ENCODE assay signal across 8 cellular contexts in the genomic region with DNA sequence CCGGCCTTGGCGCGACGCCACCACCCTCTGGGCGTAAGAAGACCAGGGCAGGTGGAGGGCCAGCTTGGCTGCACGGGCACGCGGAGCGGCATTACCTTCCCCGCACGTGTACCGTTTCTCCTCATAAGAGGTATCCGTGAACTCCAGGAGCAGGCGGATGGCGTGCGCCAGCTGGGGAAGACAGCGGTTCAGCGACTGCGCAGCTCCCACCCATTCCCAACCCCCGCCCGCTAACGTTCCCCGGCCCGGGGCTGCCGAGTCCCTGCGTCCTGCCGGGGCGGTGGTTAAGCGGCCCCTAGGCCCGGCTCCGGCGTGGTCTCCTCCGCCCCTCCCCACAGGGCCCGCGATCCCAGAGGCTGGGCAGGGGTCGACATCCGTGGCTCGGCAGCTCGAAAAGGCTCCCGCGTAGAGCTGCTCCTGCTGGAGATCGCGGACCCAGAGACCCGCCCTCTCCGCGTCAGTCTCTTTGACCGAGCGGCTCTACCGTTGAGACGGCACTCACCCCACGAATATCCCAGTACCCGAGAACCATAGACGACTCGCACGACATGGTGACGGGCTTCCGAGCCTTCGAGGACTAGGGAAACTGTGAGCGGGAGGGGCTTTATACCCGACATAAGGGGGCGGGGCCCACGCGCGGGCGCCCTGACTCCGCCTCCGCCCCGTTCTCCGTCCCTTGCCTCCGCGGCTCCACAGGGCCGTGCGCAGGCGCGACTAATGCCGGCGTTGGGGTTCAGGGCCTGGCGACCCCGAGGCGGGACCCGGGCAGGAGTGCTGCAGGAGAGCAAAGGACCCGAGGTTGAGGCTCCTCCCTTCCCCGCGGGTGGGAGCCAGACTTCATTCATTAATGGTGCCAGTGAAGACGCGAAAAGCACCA. TPM values are rescaled to one million over a fixed set of nuclear protein-coding genes. Genes with fewer than 3 reads are reported as not detected.
DNase-seq lines count a peak whose midpoint lies in the region; ATAC-seq and TF ChIP-seq lines count a peak whose summit lies in the region.

No MANE protein-coding gene starts in this region.

- POLR2A ChIA-PET in activated CD4-positive, alpha-beta T cell treated with anti-CD3 and anti-CD28 coated beads for 36 hours (lab: Charles Lee) = no interaction called here

- ATAC-seq in HG02798 (IDR thresholded peaks at IDR 0.05; ENCODE audit: poor library complexity, unreplicated experiment) = peak; percentile 95
- ATAC-seq in activated CD4-positive, alpha-beta T cell treated with anti-CD3 and anti-CD28 coated beads for 36 hours = peak; percentile 99

- no peaks in the 10 kb centered on the region for H3K9me3 Mint-ChIP-seq in activated CD4-positive, alpha-beta T cell treated with anti-CD3 and anti-CD28 coated beads for 36 hours (ENCODE audit: low read depth)

- peak overlapping the region; percentile 79 for H3K27ac Mint-ChIP-seq in activated CD4-positive, alpha-beta T cell treated with anti-CD3 and anti-CD28 coated beads for 36 hours

- H3K4me3 Mint-ChIP-seq in activated CD4-positive, alpha-beta T cell treated with anti-CD3 and anti-CD28 coated beads for 36 hours = peak overlapping the region; percentile 82

- CTCF ChIA-PET in activated CD4-positive, alpha-beta T cell treated with anti-CD3 and anti-CD28 coated beads for 36 hours (lab: Charles Lee) = interaction anchor here (0.6 to 2.1 kb wide), 9 partner anchors 10 to 320 kb away, joined by 3 to 11 read pairs (median 3); partner anchors contain the start of genes AHCYL1 and GSTM1

- intact Hi-C loops in activated CD4-positive, alpha-beta T cell treated with anti-CD3 and anti-CD28 coated beads for 36 hours (cut with DNase I, micrococcal nuclease) = loop anchor here (1.0 to 5.0 kb wide), 6 partner anchors 53 to 244 kb away; partner anchors contain the start of genes GSTM1 (in 2 of the 2), AHCYL1 (in 1 of the 2), GNAI3 (in 1 of the 2) and GSTM4 (in 1 of the 2)

- H3K36me3 Mint-ChIP-seq in activated CD4-positive, alpha-beta T cell treated with anti-CD3 and anti-CD28 coated beads for 36 hours (ENCODE audit: low read depth) = peaks cover 22% of the 10 kb centered on the region

- H3K4me1 Mint-ChIP-seq in activated CD4-positive, alpha-beta T cell treated with anti-CD3 and anti-CD28 coated beads for 36 hours = peaks cover 16% of the 10 kb centered on the region

- TF ChIP-seq CTCF in choroid plexus epithelial cell (conservative IDR thresholded peaks at IDR 0.05; ENCODE audit: low read depth, low read length) = no peak

- DNase-seq in GDM1 (lab: John Stamatoyannopoulos, UW) = peak; percentile 46
- DNase-seq in NCI-H2107 (lab: John Stamatoyannopoulos, UW) = peak; percentile 82
- DNase-seq in activated CD4-positive, alpha-beta T cell treated with anti-CD3 and anti-CD28 coated beads for 36 hours = peak; percentile 92
- DNase-seq in choroid plexus epithelial cell (ENCODE audit: low read depth) = peak; percentile 49
- peak; percentile 28 for DNase-seq in kidney glomerular epithelial cell (lab: John Stamatoyannopoulos, UW)
- DNase-seq in stimulated activated CD4-positive, alpha-beta T cell treated with anti-CD3 and anti-CD28 coated beads, Interleukin-15, amount 100 ng/mL, for 48 hours (ENCODE audit: low read depth in 2 of 2) = peak; percentile 58 to 80
- no peak for DNase-seq in NCI-H226

- peaks cover 1% of the 10 kb centered on the region for H3K27me3 Mint-ChIP-seq in activated CD4-positive, alpha-beta T cell treated with anti-CD3 and anti-CD28 coated beads for 36 hours

- H3K4me3 ChIP-seq in choroid plexus epithelial cell (ENCODE audit: low read depth, low read length) = peak overlapping the region; percentile 78

RNA-seq across cellular contexts. Expression of gene GSTM3, which starts 0.9 kb away (rescaled TPM):
- total RNA-seq in activated CD4-positive, alpha-beta T cell treated with anti-CD3 and anti-CD28 coated beads for 36 hours = 10 to 100 TPM; 47.6 to 49.1 TPM

RNA-seq across cellular contexts. Expression of gene EPS8L3, which starts 23.7 kb away (rescaled TPM):
- not detected for total RNA-seq in activated CD4-positive, alpha-beta T cell treated with anti-CD3 and anti-CD28 coated beads for 36 hours

RNA-seq across cellular contexts. Expression of gene GSTM5, which starts 27.9 kb away (rescaled TPM):
- total RNA-seq in activated CD4-positive, alpha-beta T cell treated with anti-CD3 and anti-CD28 coated beads for 36 hours = under 1 TPM; 0.25 to 0.54 TPM

RNA-seq across cellular contexts. Expression of gene GSTM1, which starts 52.4 kb away (rescaled TPM):
- 100 to 1,000 TPM in 1 of 2 experiments, 10 to 100 TPM in 1; 94.0 to 116 TPM for total RNA-seq in activated CD4-positive, alpha-beta T cell treated with anti-CD3 and anti-CD28 coated beads for 36 hours
